11 cellular contexts compared by ENCODE assay signal in the genomic region with DNA sequence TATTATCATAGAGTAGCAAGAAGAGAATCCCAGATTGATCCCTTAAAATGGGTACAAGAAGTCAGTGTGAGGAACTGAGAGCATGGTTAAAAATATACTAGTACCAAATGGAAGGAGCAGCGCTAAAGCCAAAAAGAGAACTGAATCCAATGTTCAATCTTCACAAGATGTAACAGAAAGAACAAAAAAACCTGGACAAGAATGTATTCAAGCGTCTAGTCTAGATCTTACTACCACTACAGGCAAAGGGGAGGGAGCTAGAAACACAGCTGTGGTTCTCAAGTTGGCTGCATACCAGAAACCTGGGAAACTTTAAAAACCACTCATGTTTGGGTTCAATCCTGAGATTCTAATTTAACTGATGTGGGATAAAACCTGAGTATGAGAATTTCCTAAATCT. TPM values are rescaled to one million over a fixed set of nuclear protein-coding genes. Genes with fewer than 3 reads are reported as not detected.
DNase-seq lines count a peak whose midpoint lies in the region; ATAC-seq, FAIRE-seq and TF ChIP-seq lines count a peak whose summit lies in the region.
"Had no signal": no experiment of that assay in that cellular context is flagged by ENCODE, and none has a peak within 500 bp of the region (broad histone marks: within the 10 kb centered on the region; RNA-seq: fewer than 3 reads in every experiment).

No MANE protein-coding gene starts in this region.

- DNase-seq in LHCN-M2 (ENCODE audit: low read depth) (peak; percentile 32), keratinocyte (ENCODE audit: low read depth, low spot score) (no peak), tibial artery (no peak), NCI-H187 (lab: John Stamatoyannopoulos, UW) (no peak), NCI-H2107 (lab: John Stamatoyannopoulos, UW) (no peak)
- no peak for DNase-seq in activated T-cell treated with anti-CD3 and anti-CD28 coated beads, Interleukin-2, amount 50 U/mL, for 24 hours
- DNase-seq: colonic mucosa, NCI-H2029 treated with DMSO at 0.1 percent for 48 hours had no signal

- intact Hi-C loops in tibial artery (cut with DNase I; ENCODE audit: low total_unique reads) = no loop called here

- H3K27ac ChIP-seq in keratinocyte (ENCODE audit: control insufficient read depth, insufficient read depth, low read length) = no peak overlapping the region
- H3K27ac ChIP-seq in tibial artery = no peak overlapping the region
- H3K27ac ChIP-seq: colonic mucosa, RWPE1 had no signal

- H3K36me3 ChIP-seq in keratinocyte (ENCODE audit: control insufficient read depth in 2 of 2, extremely low read depth in 1 of 2, insufficient read depth in 2 of 2, low read length in 2 of 2) (peaks cover 0 to 1% of the 10 kb centered on the region in 2 experiments), tibial artery (peaks cover 7 to 14% (median 11%) of the 10 kb centered on the region in 3 donors)
- H3K36me3 ChIP-seq: colonic mucosa had no signal

- no peak overlapping the region for H3K4me3 Mint-ChIP-seq in activated T-cell treated with anti-CD3 and anti-CD28 coated beads, Interleukin-2, amount 50 U/mL, for 24 hours

- dilution Hi-C loops in keratinocyte (cut with MboI; ENCODE audit: extremely low pct_ligation_motif_present, low sequenced_read_pairs) = no loop called here

- no peaks in the 10 kb centered on the region for H3K9me3 Mint-ChIP-seq in activated T-cell treated with anti-CD3 and anti-CD28 coated beads, Interleukin-2, amount 50 U/mL, for 24 hours

- no peak overlapping the region for H3K9ac ChIP-seq in keratinocyte (ENCODE audit: control insufficient read depth, extremely low read depth, insufficient read depth, low read length)

- no peaks in the 10 kb centered on the region for H3K27me3 Mint-ChIP-seq in activated T-cell treated with anti-CD3 and anti-CD28 coated beads, Interleukin-2, amount 50 U/mL, for 24 hours

- H3K79me2 ChIP-seq in keratinocyte (ENCODE audit: control insufficient read depth, insufficient read depth, low read length) = no peaks in the 10 kb centered on the region

- TF ChIP-seq CTCF in keratinocyte (optimal IDR thresholded peaks at IDR 0.05 in 1 of 3, IDR thresholded peaks at IDR 0.05 in 1 of 3, conservative IDR thresholded peaks at IDR 0.05 in 1 of 3; ENCODE audit: extremely low read depth in 1 of 3, insufficient read depth in 2 of 3, low read length in 3 of 3) (no peak), tibial artery (IDR thresholded peaks at IDR 0.05) (no peak)

- H3K9me1 ChIP-seq in keratinocyte (ENCODE audit: control insufficient read depth, extremely low read depth, insufficient read depth, low read length) = no peaks in the 10 kb centered on the region

- H2AFZ ChIP-seq in keratinocyte (ENCODE audit: control insufficient read depth, low read length) = no peak overlapping the region

- H3K36me3 Mint-ChIP-seq in activated T-cell treated with anti-CD3 and anti-CD28 coated beads, Interleukin-2, amount 50 U/mL, for 24 hours (ENCODE audit: low read depth) = peaks cover 73% of the 10 kb centered on the region

- H3K4me1 ChIP-seq in keratinocyte (ENCODE audit: control insufficient read depth, extremely low read depth, insufficient read depth, low read length) = no peaks in the 10 kb centered on the region
- no peaks in the 10 kb centered on the region for H3K4me1 ChIP-seq in tibial artery
- H3K4me1 ChIP-seq: colonic mucosa had no signal

- H3K4me1 Mint-ChIP-seq in activated T-cell treated with anti-CD3 and anti-CD28 coated beads, Interleukin-2, amount 50 U/mL, for 24 hours (ENCODE audit: low read depth) = peaks cover 14% of the 10 kb centered on the region

- FAIRE-seq in keratinocyte (lab: Jason Lieb, UNC) = peak; percentile 44

- H3K9me3 ChIP-seq in keratinocyte (ENCODE audit: control insufficient read depth, low read depth, low read length) (no peaks in the 10 kb centered on the region), tibial artery (no peaks in the 10 kb centered on the region)
- H3K9me3 ChIP-seq: colonic mucosa had no signal

- no peak overlapping the region for H3K4me2 ChIP-seq in keratinocyte (ENCODE audit: control insufficient read depth, extremely low read depth, insufficient read depth, low read depth, low read length)

- H3K27ac Mint-ChIP-seq in activated T-cell treated with anti-CD3 and anti-CD28 coated beads, Interleukin-2, amount 50 U/mL, for 24 hours = no peak overlapping the region

- ATAC-seq in GM18502 (IDR thresholded peaks at IDR 0.05; ENCODE audit: poor library complexity, unreplicated experiment) (peak; percentile 77), GM21737 (IDR thresholded peaks at IDR 0.05; ENCODE audit: unreplicated experiment) (peak; percentile 60)

- H3K4me3 ChIP-seq in keratinocyte (ENCODE audit: control insufficient read depth in 2 of 3, extremely low read depth in 1 of 3, insufficient read depth in 2 of 3, low read depth in 1 of 3, low read length in 3 of 3) (no peak overlapping the region), tibial artery (no peak overlapping the region)
- H3K4me3 ChIP-seq: colonic mucosa had no signal

- no peaks in the 10 kb centered on the region for H4K20me1 ChIP-seq in keratinocyte (ENCODE audit: control insufficient read depth, extremely low read depth, insufficient read depth, low read length)

- H3K27me3 ChIP-seq in keratinocyte (ENCODE audit: control insufficient read depth, extremely low read depth, insufficient read depth, low read length) (no peaks in the 10 kb centered on the region), tibial artery (no peaks in the 10 kb centered on the region)
- H3K27me3 ChIP-seq: colonic mucosa had no signal

RNA-seq across cellular contexts. Expression of a gene that starts 57.5 kb away (rescaled TPM):
- 27.1 and 32.1 TPM in 2 replicates for total RNA-seq in LHCN-M2 (2014; rRNA removed)
- 12.4 TPM for polyA plus RNA-seq in LHCN-M2 (2012)
- polyA plus RNA-seq in keratinocyte = 6.4 to 17.0 TPM (median 11.4 TPM) in 3 replicates
- 23.9 TPM for polyA plus RNA-seq in keratinocyte (2011; ENCODE audit: low read depth)
- 6.6 and 12.7 TPM in 2 replicates for polyA plus RNA-seq in keratinocyte (2011; cell fraction: cytosol; rRNA removed)
- 12.5 and 20.2 TPM in 2 replicates for polyA plus RNA-seq in keratinocyte (2011; cell fraction: nucleus; rRNA removed)
- polyA plus RNA-seq in keratinocyte (2012; ENCODE audit: low replicate concordance) = 5.5 and 7.5 TPM in 2 replicates
- polyA minus RNA-seq in keratinocyte = 14.0 to 23.0 TPM (median 18.3 TPM) in 3 replicates
- polyA minus RNA-seq in keratinocyte (2011; cell fraction: cytosol; rRNA and poly(A)+ RNA removed) = 2.9 TPM
- 11.6 and 27.6 TPM in 2 replicates for polyA minus RNA-seq in keratinocyte (2011; cell fraction: nucleus; rRNA and poly(A)+ RNA removed)

RNA-seq across cellular contexts. Expression of a gene that starts 57.5 kb away (rescaled TPM):
- total RNA-seq in LHCN-M2 (2014; rRNA removed) = 18.1 and 19.4 TPM in 2 replicates
- polyA plus RNA-seq in LHCN-M2 (2012) = 7.9 TPM
- polyA plus RNA-seq in keratinocyte = 0.66 to 1.4 TPM (median 1.1 TPM) in 3 replicates
- polyA plus RNA-seq in keratinocyte (2011; ENCODE audit: low read depth) = 0.82 TPM
- 0.51 and 0.58 TPM in 2 replicates for polyA plus RNA-seq in keratinocyte (2011; cell fraction: cytosol; rRNA removed)
- 1.5 and 2.3 TPM in 2 replicates for polyA plus RNA-seq in keratinocyte (2011; cell fraction: nucleus; rRNA removed)
- polyA plus RNA-seq in keratinocyte (2012; ENCODE audit: low replicate concordance) = 0.34 and 0.78 TPM in 2 replicates
- 1.5 TPM in 1 of 3 replicates, not detected in the others for polyA minus RNA-seq in keratinocyte
- polyA minus RNA-seq in keratinocyte (2011; cell fraction: cytosol; rRNA and poly(A)+ RNA removed) = not detected
- 0.39 and 0.74 TPM in 2 replicates for polyA minus RNA-seq in keratinocyte (2011; cell fraction: nucleus; rRNA and poly(A)+ RNA removed)
